Comparison of ENCODE assay signal across 14 cellular contexts in the genomic region with DNA sequence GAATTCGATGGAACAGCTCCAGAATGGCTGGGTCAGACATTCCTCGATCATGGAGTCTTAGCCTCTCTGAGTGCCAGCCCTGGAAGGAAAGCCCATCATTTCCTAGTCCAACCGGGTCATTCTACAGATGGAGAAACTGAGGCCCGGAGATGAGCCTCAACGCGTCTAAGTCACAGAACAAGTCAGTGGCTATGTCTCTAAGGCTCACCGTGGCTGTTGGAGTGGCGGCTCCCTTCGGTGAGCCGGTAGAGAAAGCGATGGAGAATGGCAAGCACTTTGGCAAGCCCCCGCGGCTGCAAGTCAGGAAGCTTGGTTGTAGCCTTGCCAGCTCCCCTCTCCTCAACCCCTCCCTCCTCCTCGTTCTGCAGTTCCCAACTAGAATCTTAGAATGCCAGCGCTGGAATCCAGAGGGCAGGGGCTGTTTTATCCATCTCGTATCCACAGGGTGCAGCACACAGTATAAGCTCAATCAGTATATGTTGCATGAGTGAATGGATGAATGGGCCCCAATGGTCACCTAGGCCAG. TPM values are rescaled to one million over a fixed set of nuclear protein-coding genes. Genes with fewer than 3 reads are reported as not detected.
DNase-seq lines count a peak whose midpoint lies in the region; ATAC-seq and TF ChIP-seq lines count a peak whose summit lies in the region.
"Had no signal": no experiment of that assay in that cellular context is flagged by ENCODE, and none has a peak within 500 bp of the region (broad histone marks: within the 10 kb centered on the region; RNA-seq: fewer than 3 reads in every experiment).

No MANE protein-coding gene starts in this region.

- H3K4me3 Mint-ChIP-seq in MCF 10A (ENCODE audit: unreplicated experiment) (no peak overlapping the region), nephron (peak overlapping the region; percentile 22 to 87 (median 85))

- DNase-seq in breast epithelium (ENCODE audit: low spot score in 2 of 2) (no peak), MCF 10A (ENCODE audit: unreplicated experiment) (no peak), esophagus muscularis mucosa (ENCODE audit: extremely low spot score) (no peak)
- DNase-seq: 8988T; activated naive CD8-positive, alpha-beta T cell treated with anti-CD3 and anti-CD28 coated beads, Interleukin-2, amount 10 ng/mL, durations not matched to agents 7 days and 5 days had no signal

- H3K27ac ChIP-seq in breast epithelium (peak overlapping the region; percentile 26 to 41), esophagus muscularis mucosa (replicated peaks in 1 of 4) (peak overlapping the region; percentile 76 to 83 (median 82)), urinary bladder (ENCODE audit: low read depth) (peak overlapping the region; percentile 4)

- ATAC-seq in HG03025 (IDR thresholded peaks at IDR 0.05; ENCODE audit: low FRiP score, unreplicated experiment): no peak
- ATAC-seq in GM18498 (IDR thresholded peaks at IDR 0.05; ENCODE audit: unreplicated experiment): no peak
- no peak for ATAC-seq in HG03469 (IDR thresholded peaks at IDR 0.05; ENCODE audit: unreplicated experiment)

- H3K36me3 ChIP-seq in breast epithelium: no peaks in the 10 kb centered on the region
- peaks cover 0 to 2% (median 0%) of the 10 kb centered on the region in 4 donors for H3K36me3 ChIP-seq in esophagus muscularis mucosa
- no peaks in the 10 kb centered on the region for H3K36me3 ChIP-seq in urinary bladder (ENCODE audit: insufficient read depth)
- H3K36me3 ChIP-seq: spleen had no signal

- H3K27ac Mint-ChIP-seq in MCF 10A (ENCODE audit: low read depth, unreplicated experiment) (no peak overlapping the region), nephron (peak overlapping the region; percentile 95 to 99 (median 97))
- H3K27ac Mint-ChIP-seq: activated naive CD8-positive, alpha-beta T cell treated with anti-CD3 and anti-CD28 coated beads, Interleukin-2, amount 10 ng/mL, durations not matched to agents 7 days and 5 days had no signal

- no peaks in the 10 kb centered on the region for H3K4me1 ChIP-seq in breast epithelium
- H3K4me1 ChIP-seq in esophagus muscularis mucosa: peaks cover 14 to 94% (median 82%) of the 10 kb centered on the region in 4 donors
- no peaks in the 10 kb centered on the region for H3K4me1 ChIP-seq in urinary bladder (ENCODE audit: insufficient read depth)

- POLR2A ChIA-PET in MCF 10A (lab: Yijun Ruan, JAX): interaction anchor here (1.1 to 2.8 kb wide), 3 partner anchors 14 to 17 kb away, joined by 4 to 13 read pairs (median 5); no protein-coding TSS in a partner anchor

- no peaks in the 10 kb centered on the region for H3K36me3 Mint-ChIP-seq in MCF 10A (ENCODE audit: insufficient read depth, unreplicated experiment)
- H3K36me3 Mint-ChIP-seq in nephron (ENCODE audit: low read depth): no peaks in the 10 kb centered on the region
- H3K36me3 Mint-ChIP-seq: activated naive CD8-positive, alpha-beta T cell treated with anti-CD3 and anti-CD28 coated beads, Interleukin-2, amount 10 ng/mL, durations not matched to agents 7 days and 5 days had no signal

- TF ChIP-seq EP300 in esophagus muscularis mucosa (IDR thresholded peaks at IDR 0.05): no peak

- TF ChIP-seq CTCF in breast epithelium (IDR thresholded peaks at IDR 0.05): no peak
- TF ChIP-seq CTCF in MCF 10A (IDR thresholded peaks at IDR 0.05; ENCODE audit: unreplicated experiment): no peak
- no peak for TF ChIP-seq CTCF in esophagus muscularis mucosa (IDR thresholded peaks at IDR 0.05)
- no peak for TF ChIP-seq CTCF in nephron (IDR thresholded peaks at IDR 0.05; ENCODE audit: unreplicated experiment in 3 of 3)

- BruUV-seq in MCF 10A (replicated peaks; lab: Mats Ljungman, UMichigan): no TSS peak

- WGBS in esophagus muscularis mucosa: 12% methylated on average over 14 of the region's 16 CpGs
- WGBS in urinary bladder: 7% methylated on average over 16 of the region's 16 CpGs

- H3K9me3 Mint-ChIP-seq in MCF 10A (ENCODE audit: unreplicated experiment) (no peaks in the 10 kb centered on the region), nephron (no peaks in the 10 kb centered on the region)
- H3K9me3 Mint-ChIP-seq: activated naive CD8-positive, alpha-beta T cell treated with anti-CD3 and anti-CD28 coated beads, Interleukin-2, amount 10 ng/mL, durations not matched to agents 7 days and 5 days had no signal

- CTCF ChIA-PET in MCF 10A (lab: Yijun Ruan, JAX): interaction anchor here (0.5 to 2.2 kb wide), 4 partner anchors 17 to 183 kb away, joined by 3 to 11 read pairs (median 3); no protein-coding TSS in a partner anchor

- H3K4me3 ChIP-seq in breast epithelium: peak overlapping the region in 2 of 3 donors; percentile 52 to 64
- H3K4me3 ChIP-seq in esophagus muscularis mucosa: peak overlapping the region; percentile 49 to 59 (median 52)
- no peak overlapping the region for H3K4me3 ChIP-seq in urinary bladder (ENCODE audit: low read depth, low read length)
- H3K4me3 ChIP-seq: SK-N-MC had no signal

- intact Hi-C loops in breast epithelium (cut with DNase I; ENCODE audit: low total_unique reads) (no loop called here), MCF 10A (cut with micrococcal nuclease) (no loop called here), esophagus muscularis mucosa (cut with DNase I) (no loop called here)

- TF ChIP-seq POLR2A in breast epithelium (IDR thresholded peaks at IDR 0.05): no peak
- TF ChIP-seq POLR2A in esophagus muscularis mucosa (IDR thresholded peaks at IDR 0.05; ENCODE audit: low read depth): no peak

- peaks cover 38% of the 10 kb centered on the region for H3K4me1 Mint-ChIP-seq in MCF 10A (ENCODE audit: insufficient read depth, unreplicated experiment)
- peaks cover 74% of the 10 kb centered on the region for H3K4me1 Mint-ChIP-seq in nephron

- H3K27me3 Mint-ChIP-seq in MCF 10A (ENCODE audit: insufficient read depth, unreplicated experiment) (no peaks in the 10 kb centered on the region), nephron (ENCODE audit: low read depth) (peaks cover 14% of the 10 kb centered on the region)

- H3K27me3 ChIP-seq in breast epithelium (peaks cover 0 to 9% of the 10 kb centered on the region in 2 donors), esophagus muscularis mucosa (peaks cover 0 to 30% (median 0%) of the 10 kb centered on the region in 4 donors)

- H3K9me3 ChIP-seq in breast epithelium (no peaks in the 10 kb centered on the region), esophagus muscularis mucosa (no peaks in the 10 kb centered on the region)
- H3K9me3 ChIP-seq: spleen had no signal

RNA-seq across cellular contexts. Expression of a gene that starts 0.4 kb away (rescaled TPM):
- 1 to 10 TPM in 1 of 3 donors, under 1 TPM in 2; 0.48 to 1.3 (median 0.98) TPM for total RNA-seq in breast epithelium
- 0.19 and 0.25 TPM in 2 replicates for total RNA-seq in MCF 10A (2022)
- total RNA-seq in esophagus muscularis mucosa: 10 to 100 TPM in 3 of 4 donors, 1 to 10 TPM in 1; 5.8 to 20.6 (median 10.1) TPM
- 16.8 TPM for total RNA-seq in urinary bladder
- 4.8 TPM for polyA plus RNA-seq in urinary bladder
- total RNA-seq: activated naive CD8-positive, alpha-beta T cell treated with anti-CD3 and anti-CD28 coated beads, Interleukin-2, amount 10 ng/mL, durations not matched to agents 7 days and 5 days had no signal

RNA-seq across cellular contexts. Expression of a gene that starts 13.6 kb away (rescaled TPM):
- total RNA-seq in breast epithelium: under 1 TPM in 1 of 3 donors, not detected in 2; under 0.01 TPM
- not detected in 2 replicates for total RNA-seq in MCF 10A (2022)
- total RNA-seq in esophagus muscularis mucosa: 1 to 10 TPM; 2.5 to 8.0 (median 3.8) TPM
- 1.8 TPM for total RNA-seq in urinary bladder
- polyA plus RNA-seq in urinary bladder: 2.6 TPM
- total RNA-seq: activated naive CD8-positive, alpha-beta T cell treated with anti-CD3 and anti-CD28 coated beads, Interleukin-2, amount 10 ng/mL, durations not matched to agents 7 days and 5 days; left lobe of liver; NCI-H460 had no signal

RNA-seq across cellular contexts. Expression of a gene that starts 54.4 kb away (rescaled TPM):
- 10 to 100 TPM; 20.6 to 37.7 (median 36.1) TPM for total RNA-seq in breast epithelium
- total RNA-seq in MCF 10A (2022): 68.4 and 83.5 TPM in 2 replicates
- total RNA-seq in esophagus muscularis mucosa: 10 to 100 TPM; 27.4 to 46.0 (median 36.3) TPM
- 11.9 TPM for total RNA-seq in urinary bladder
- 22.8 TPM for polyA plus RNA-seq in urinary bladder

Comparison
In these comparisons a context has a peak if more than half of its experiments do, and no peak if none do; other contexts are left out.
1. H3K27ac ChIP-seq: peak in every context shown above with its lines; median percentile 82 in esophagus muscularis mucosa; 34 in breast epithelium; 4 in urinary bladder.